Comparison of ENCODE assay signal across 8 cellular contexts in the genomic region with DNA sequence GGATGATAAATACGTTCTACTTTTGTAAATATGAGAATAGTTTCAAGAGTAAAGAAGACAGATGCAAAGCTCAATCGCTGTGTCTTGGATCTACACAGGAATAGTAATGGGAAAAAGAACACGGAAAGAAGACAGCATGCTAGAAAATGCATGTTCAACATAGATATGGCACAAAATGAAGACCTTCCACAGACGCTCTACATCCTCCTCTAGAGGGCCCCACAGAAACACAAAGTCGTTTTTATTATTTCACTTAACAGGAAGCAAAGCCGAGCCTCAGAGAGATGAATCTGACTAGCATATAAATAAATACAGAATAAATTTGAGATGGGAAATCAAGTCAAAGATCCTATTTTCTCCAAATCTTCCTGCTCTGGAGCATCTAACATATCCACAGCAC.
A peak's percentile ranks its signal among the peaks of the same experiment; 100 is the strongest.
DNase-seq lines count a peak whose midpoint lies in the region; ATAC-seq, FAIRE-seq and TF ChIP-seq lines count a peak whose summit lies in the region.

No MANE protein-coding gene starts in this region.

- H3K27me3 ChIP-seq in heart right ventricle, result no peaks in the 10 kb centered on the region
- H3K27me3 ChIP-seq in GM12878 (replicated peaks in 1 of 2; ENCODE audit: control insufficient read depth in 2 of 2, insufficient read depth in 2 of 2, low read length in 1 of 2), result no peaks in the 10 kb centered on the region

- POLR2A ChIA-PET in GM12878 (lab: Charles Lee), result interaction anchor here (0.6 to 1.4 kb wide), 3 partner anchors 15 to 108 kb away, joined by 3 to 10 read pairs (median 3); no protein-coding TSS in a partner anchor

- H3K27ac ChIP-seq in heart right ventricle (no peak overlapping the region), GM12878 (ENCODE audit: control insufficient read depth, insufficient read depth) (no peak overlapping the region)

- H3K4me1 Mint-ChIP-seq in neural crest cell, result peaks cover 28% of the 10 kb centered on the region

- intact Hi-C loops in heart right ventricle (cut with DNase I), result loop anchor here in 6 of 10 donors (2.0 to 10.0 kb wide), 5 partner anchors 112 to 1188 kb away; a partner anchor contains a TSS
- intact Hi-C loops in left cardiac atrium (cut with DNase I), result no loop called here
- intact Hi-C loops in GM12878 (cut with micrococcal nuclease; ENCODE audit: unreplicated experiment), result loop anchor here (1.0 to 5.0 kb wide), 2 partner anchors 115 to 1190 kb away; a partner anchor contains a TSS

- H3K79me2 ChIP-seq in GM12878 (ENCODE audit: control insufficient read depth, insufficient read depth, low read length), result no peaks in the 10 kb centered on the region

- no peak for TF ChIP-seq EP300 in GM12878 (IDR thresholded peaks at IDR 0.05; ENCODE audit: borderline replicate concordance in 1 of 2, control insufficient read depth in 1 of 2, low read depth in 2 of 2, low read length in 2 of 2)

- no peak overlapping the region for H3K9ac ChIP-seq in GM12878 (ENCODE audit: control insufficient read depth, insufficient read depth, low read length)

- ATAC-seq in heart right ventricle, result peak in 2 of 8 donors; percentile 34 to 63
- no peak for ATAC-seq in left cardiac atrium
- ATAC-seq in GM12878, result peak; percentile 63
- ATAC-seq in HG03378 (IDR thresholded peaks at IDR 0.05; ENCODE audit: unreplicated experiment), result no peak
- ATAC-seq in HG02571 (IDR thresholded peaks at IDR 0.05; ENCODE audit: unreplicated experiment), result no peak

- BruUV-seq in GM12878 (replicated peaks; lab: Mats Ljungman, UMichigan), result no TSS peak

- H3K36me3 ChIP-seq in heart right ventricle (no peaks in the 10 kb centered on the region), GM12878 (ENCODE audit: control insufficient read depth in 2 of 2, insufficient read depth in 2 of 2, low read length in 1 of 2) (no peaks in the 10 kb centered on the region)

- FAIRE-seq in HTR-8/SVneo (lab: Jason Lieb, UNC) (peak; percentile 67), GM12878 (lab: Jason Lieb, UNC) (no peak)

- peak in 8 of 9 donors; percentile 24 to 62 (median 45) for TF ChIP-seq CTCF in heart right ventricle (IDR thresholded peaks at IDR 0.05)
- peak; percentile 62 to 63 (median 63) for TF ChIP-seq CTCF in GM12878 (IDR thresholded peaks at IDR 0.05 in 2 of 3, conservative IDR thresholded peaks at IDR 0.05 in 1 of 3; ENCODE audit: control insufficient read depth in 2 of 3, extremely low read depth in 1 of 3, insufficient read depth in 1 of 3, low read depth in 3 of 3, low read length in 3 of 3)
- TF ChIP-seq CTCF in neural crest cell (conservative IDR thresholded peaks at IDR 0.05), result peak; percentile 47

- H3K9me3 Mint-ChIP-seq in neural crest cell, result peaks cover under 1% of the 10 kb centered on the region

- no peaks in the 10 kb centered on the region for H4K20me1 ChIP-seq in GM12878 (ENCODE audit: control insufficient read depth, insufficient read depth)

- H3K4me1 ChIP-seq in heart right ventricle (peaks cover 0 to 21% (median 12%) of the 10 kb centered on the region in 9 donors), GM12878 (ENCODE audit: control insufficient read depth, insufficient read depth, low read length) (peaks cover 7% of the 10 kb centered on the region; the same call in 1 of the 2 replicates)

- H3K36me3 Mint-ChIP-seq in neural crest cell (ENCODE audit: low read depth), result peaks cover 5% of the 10 kb centered on the region

- CTCF ChIA-PET in GM12878 (lab: Yijun Ruan, JAX), result interaction anchor here (0.5 to 8.4 kb wide), 26 partner anchors 9 to 1190 kb away, joined by 3 to 210 read pairs (median 4); no protein-coding TSS in a partner anchor

- H2AFZ ChIP-seq in GM12878 (ENCODE audit: control insufficient read depth, low read depth, low read length), result peak overlapping the region; percentile 39

- H3K27ac Mint-ChIP-seq in neural crest cell (ENCODE audit: unreplicated experiment), result no peak overlapping the region

- RAD21 ChIA-PET in GM12878 (lab: Charles Lee; ENCODE audit: unreplicated experiment), result interaction anchor here (0.7 to 9.0 kb wide), 8 partner anchors 29 to 757 kb away, joined by 3 to 97 read pairs (median 3); no protein-coding TSS in a partner anchor

- no peak overlapping the region for H3K4me3 Mint-ChIP-seq in neural crest cell

- in situ Hi-C loops in GM12878 (cut with MboI), result loop anchor here (5.0 to 10.0 kb wide), 2 partner anchors 115 to 1188 kb away; a partner anchor contains a TSS

- H3K4me2 ChIP-seq in GM12878 (ENCODE audit: control insufficient read depth, insufficient read depth), result peak overlapping the region; percentile 48; the same call in 1 of the 2 replicates

- no peaks in the 10 kb centered on the region for H3K27me3 Mint-ChIP-seq in neural crest cell (ENCODE audit: low read depth)

- H3K9me3 ChIP-seq in heart right ventricle (no peaks in the 10 kb centered on the region), GM12878 (replicated peaks; ENCODE audit: control insufficient read depth, insufficient read depth, low read length) (no peaks in the 10 kb centered on the region)

- SMC1A ChIA-PET in GM12878 (lab: Charles Lee; ENCODE audit: uncharacterized antibody, unreplicated experiment), result interaction anchor here (0.6 to 10.0 kb wide), 21 partner anchors 16 to 1194 kb away, joined by 3 to 127 read pairs (median 4); no protein-coding TSS in a partner anchor

- TF ChIP-seq RAD21 in GM12878 (IDR thresholded peaks at IDR 0.05; ENCODE audit: insufficient read depth, low read depth, low read length), result peak; percentile 84

- DNase-seq in heart right ventricle (no peak), left cardiac atrium (no peak), HTR-8/SVneo (ENCODE audit: insufficient read length, low spot score) (no peak), GM12878 (ENCODE audit: low read depth, low spot score) (no peak), neural crest cell (ENCODE audit: low read depth, low spot score) (no peak)
- DNase-seq in stimulated activated CD4-positive, alpha-beta T cell treated with anti-CD3 and anti-CD28 coated beads, Interleukin-2, amount 100 ng/mL, for 48 hours, result no peak

- TF ChIP-seq POLR2A in GM12878 (IDR thresholded peaks at IDR 0.05; ENCODE audit: low read depth, low read length), result no peak

- 54 to 59% methylated on average over 6 of the region's 6 CpGs for WGBS in heart right ventricle, 2 donors
- WGBS in GM12878 (ENCODE audit: insufficient coverage, insufficient replicate concordance, low lambda C conversion rate, missing lambda C conversion rate), result under 1% methylated on average over 6 of the region's 6 CpGs

- H3K4me3 ChIP-seq in heart right ventricle (peak overlapping the region in 2 of 10 donors; percentile 8 to 15), GM12878 (no peak overlapping the region)

TF ChIP-seq in GM12878, 131 proteins besides CTCF, POLR2A, EP300 and RAD21:
- TF ChIP-seq YY1 (IDR thresholded peaks at IDR 0.05; ENCODE audit: low read depth, low read length) (0 out of 2 replicates have a peak, but pooled peaks have one; percentile 18), STAT1 (conservative IDR thresholded peaks at IDR 0.05) (0 out of 2 replicates have a peak, but pooled peaks have one; percentile 9), SIN3A (IDR thresholded peaks at IDR 0.05; ENCODE audit: low read depth, low read length) (no peak), SMC3 (IDR thresholded peaks at IDR 0.05; ENCODE audit: borderline replicate concordance, low read length) (peak; percentile 47; the same call in 1 of the 2 replicates), NR2F1 (conservative IDR thresholded peaks at IDR 0.05) (no peak)
- TF ChIP-seq, protein P1, sequence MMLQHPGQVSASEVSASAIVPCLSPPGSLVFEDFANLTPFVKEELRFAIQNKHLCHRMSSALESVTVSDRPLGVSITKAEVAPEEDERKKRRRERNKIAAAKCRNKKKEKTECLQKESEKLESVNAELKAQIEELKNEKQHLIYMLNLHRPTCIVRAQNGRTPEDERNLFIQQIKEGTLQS (IDR thresholded peaks at IDR 0.05; ENCODE audit: borderline replicate concordance, extremely low read depth, low read depth, low read length), result no peak
- TF ChIP-seq, protein P2, sequence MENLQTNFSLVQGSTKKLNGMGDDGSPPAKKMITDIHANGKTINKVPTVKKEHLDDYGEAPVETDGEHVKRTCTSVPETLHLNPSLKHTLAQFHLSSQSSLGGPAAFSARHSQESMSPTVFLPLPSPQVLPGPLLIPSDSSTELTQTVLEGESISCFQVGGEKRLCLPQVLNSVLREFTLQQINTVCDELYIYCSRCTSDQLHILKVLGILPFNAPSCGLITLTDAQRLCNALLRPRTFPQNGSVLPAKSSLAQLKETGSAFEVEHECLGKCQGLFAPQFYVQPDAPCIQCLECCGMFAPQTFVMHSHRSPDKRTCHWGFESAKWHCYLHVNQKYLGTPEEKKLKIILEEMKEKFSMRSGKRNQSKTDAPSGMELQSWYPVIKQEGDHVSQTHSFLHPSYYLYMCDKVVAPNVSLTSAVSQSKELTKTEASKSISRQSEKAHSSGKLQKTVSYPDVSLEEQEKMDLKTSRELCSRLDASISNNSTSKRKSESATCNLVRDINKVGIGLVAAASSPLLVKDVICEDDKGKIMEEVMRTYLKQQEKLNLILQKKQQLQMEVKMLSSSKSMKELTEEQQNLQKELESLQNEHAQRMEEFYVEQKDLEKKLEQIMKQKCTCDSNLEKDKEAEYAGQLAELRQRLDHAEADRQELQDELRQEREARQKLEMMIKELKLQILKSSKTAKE (IDR thresholded peaks at IDR 0.05; ENCODE audit: low read depth, poor library complexity, severe bottlenecking), result peak; percentile 29

Comparison
In these comparisons a context has a peak if more than half of its experiments do, and no peak if none do; other contexts are left out.
1. intact Hi-C loops: an anchor here in heart right ventricle (2.0 to 10.0 kb wide) and GM12878 (1.0 to 5.0 kb wide); none called in left cardiac atrium.